ENCODE assay signal across 9 cellular contexts in the genomic region with DNA sequence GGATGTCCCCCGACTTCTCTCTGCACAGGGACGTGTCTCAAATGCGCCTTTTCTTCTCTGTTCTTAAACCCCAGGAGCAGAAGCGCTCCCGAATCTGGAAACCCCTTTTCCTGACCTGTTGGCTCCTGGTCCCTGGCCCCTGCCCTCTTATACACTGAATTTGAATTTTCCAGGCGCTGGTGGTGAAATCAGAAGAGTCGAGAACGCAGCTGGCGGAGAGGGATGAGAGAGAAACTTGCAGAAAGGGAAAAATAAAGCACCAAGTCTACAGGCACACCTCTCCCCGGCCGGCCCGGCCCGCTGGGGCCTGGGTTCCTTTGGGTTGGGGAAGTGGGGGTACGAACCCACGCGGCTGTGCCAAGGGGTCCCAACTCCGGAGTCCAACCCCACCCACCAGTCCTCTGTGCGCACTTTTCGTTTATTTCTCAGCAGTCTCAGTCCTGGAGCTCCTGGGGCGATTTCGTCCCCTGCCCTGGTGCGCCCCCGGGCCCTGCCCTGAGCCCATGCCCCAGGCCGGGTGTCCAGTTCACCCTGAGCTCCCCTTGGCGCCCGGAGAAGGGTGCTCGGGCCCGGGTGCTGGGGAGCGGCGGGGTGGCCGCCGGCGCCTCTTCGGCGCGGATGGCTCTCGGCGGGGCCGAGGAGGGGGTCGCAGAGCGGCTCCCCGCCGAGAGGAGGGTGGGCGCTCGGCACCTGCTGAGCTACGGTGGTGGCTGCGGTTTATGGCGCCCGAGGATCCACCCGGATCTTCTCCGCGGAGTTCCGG. TPM values are rescaled to one million over a fixed set of nuclear protein-coding genes. Genes with fewer than 3 reads are reported as not detected.
DNase-seq lines count a peak whose midpoint lies in the region; ATAC-seq and TF ChIP-seq lines count a peak whose summit lies in the region.
"Had no signal": no experiment of that assay in that cellular context is flagged by ENCODE, and none has a peak within 500 bp of the region (broad histone marks: within the 10 kb centered on the region; RNA-seq: fewer than 3 reads in every experiment).

No MANE protein-coding gene starts in this region.

- TF ChIP-seq CTCF in fibroblast of villous mesenchyme (IDR thresholded peaks at IDR 0.05; ENCODE audit: insufficient read depth, low read depth, low read length) = no peak

- H3K4me3 ChIP-seq in fibroblast of villous mesenchyme (ENCODE audit: low read depth, low read length) = peak overlapping the region; percentile 43
- H3K4me3 ChIP-seq: mucosa of descending colon had no signal

- DNase-seq in activated naive CD4-positive, alpha-beta T cell treated with anti-CD3 and anti-CD28 coated beads, Interleukin-2, amount 10 ng/mL, durations not matched to agents 7 days and 5 days = no peak
- no peak for DNase-seq in activated naive CD4-positive, alpha-beta T cell treated with anti-CD3 and anti-CD28 coated beads, Interleukin-2, amount 50 U/mL, for 16 hours
- DNase-seq in T-cell (no peak), fibroblast of villous mesenchyme (ENCODE audit: low read depth) (no peak), left colon (no peak), iPS-NIHi7 (ENCODE audit: extremely low spot score) (no peak), activated gamma-delta T cell (lab: John Stamatoyannopoulos, UW) (no peak)

- no peaks in the 10 kb centered on the region for H3K36me3 Mint-ChIP-seq in activated naive CD4-positive, alpha-beta T cell treated with anti-CD3 and anti-CD28 coated beads, Interleukin-2, amount 10 ng/mL, durations not matched to agents 7 days and 5 days
- H3K36me3 Mint-ChIP-seq in T-cell = no peaks in the 10 kb centered on the region
- H3K36me3 Mint-ChIP-seq in stimulated activated memory B cell treated with anti-CD40 and anti-IgM and Interleukin-4, amounts not matched to agents 10 μg/mL and 1 μg/mL and 100 μg/mL, for 72 hours = no peaks in the 10 kb centered on the region

- peak overlapping the region; percentile 49 for H3K4me3 Mint-ChIP-seq in activated naive CD4-positive, alpha-beta T cell treated with anti-CD3 and anti-CD28 coated beads, Interleukin-2, amount 10 ng/mL, durations not matched to agents 7 days and 5 days
- peak overlapping the region; percentile 52 to 76 (median 59) for H3K4me3 Mint-ChIP-seq in T-cell
- peak overlapping the region; percentile 56 for H3K4me3 Mint-ChIP-seq in stimulated activated memory B cell treated with anti-CD40 and anti-IgM and Interleukin-4, amounts not matched to agents 10 μg/mL and 1 μg/mL and 100 μg/mL, for 72 hours

- peaks cover 37% of the 10 kb centered on the region for H3K4me1 Mint-ChIP-seq in activated naive CD4-positive, alpha-beta T cell treated with anti-CD3 and anti-CD28 coated beads, Interleukin-2, amount 10 ng/mL, durations not matched to agents 7 days and 5 days
- peaks cover 24 to 33% (median 30%) of the 10 kb centered on the region in 3 donors for H3K4me1 Mint-ChIP-seq in T-cell
- H3K4me1 Mint-ChIP-seq in stimulated activated memory B cell treated with anti-CD40 and anti-IgM and Interleukin-4, amounts not matched to agents 10 μg/mL and 1 μg/mL and 100 μg/mL, for 72 hours = peaks cover 34% of the 10 kb centered on the region

- intact Hi-C loops in left colon (cut with DNase I, micrococcal nuclease) = no loop called here

- ATAC-seq in T-cell (replicated peaks in 1 of 4) (no peak), left colon (no peak)
- no peak for ATAC-seq in stimulated activated memory B cell treated with anti-CD40 and anti-IgM and Interleukin-4, amounts not matched to agents 10 μg/mL and 1 μg/mL and 100 μg/mL, for 72 hours
- ATAC-seq: mucosa of descending colon had no signal

- no peak overlapping the region for H3K27ac Mint-ChIP-seq in activated naive CD4-positive, alpha-beta T cell treated with anti-CD3 and anti-CD28 coated beads, Interleukin-2, amount 10 ng/mL, durations not matched to agents 7 days and 5 days
- H3K27ac Mint-ChIP-seq in T-cell = peak overlapping the region in 1 of 2 donors; percentile 52
- peak overlapping the region; percentile 57 for H3K27ac Mint-ChIP-seq in stimulated activated memory B cell treated with anti-CD40 and anti-IgM and Interleukin-4, amounts not matched to agents 10 μg/mL and 1 μg/mL and 100 μg/mL, for 72 hours

- no peaks in the 10 kb centered on the region for H3K9me3 Mint-ChIP-seq in activated naive CD4-positive, alpha-beta T cell treated with anti-CD3 and anti-CD28 coated beads, Interleukin-2, amount 10 ng/mL, durations not matched to agents 7 days and 5 days
- no peaks in the 10 kb centered on the region for H3K9me3 Mint-ChIP-seq in T-cell
- H3K9me3 Mint-ChIP-seq in stimulated activated memory B cell treated with anti-CD40 and anti-IgM and Interleukin-4, amounts not matched to agents 10 μg/mL and 1 μg/mL and 100 μg/mL, for 72 hours = no peaks in the 10 kb centered on the region

- CTCF ChIA-PET in activated naive CD4-positive, alpha-beta T cell treated with anti-CD3 and anti-CD28 coated beads, Interleukin-2, amount 10 ng/mL, durations not matched to agents 7 days and 5 days (lab: Charles Lee) = interaction anchor here (0.9 to 6.8 kb wide), 8 partner anchors 13 to 66 kb away, joined by 3 to 39 read pairs (median 6); partner anchors contain the start of genes CBX4 and CBX8
- CTCF ChIA-PET in T-cell (lab: Charles Lee) = no interaction called here

- POLR2A ChIA-PET in T-cell (lab: Charles Lee) = interaction anchor here in 1 of 2 donors (1.0 kb wide), 1 partner anchor 9 kb away, joined by 4 read pairs; no protein-coding TSS in a partner anchor

- H3K27me3 Mint-ChIP-seq in activated naive CD4-positive, alpha-beta T cell treated with anti-CD3 and anti-CD28 coated beads, Interleukin-2, amount 10 ng/mL, durations not matched to agents 7 days and 5 days = peaks cover 95% of the 10 kb centered on the region
- H3K27me3 Mint-ChIP-seq in T-cell = peaks cover 42 to 61% of the 10 kb centered on the region in 2 donors
- H3K27me3 Mint-ChIP-seq in stimulated activated memory B cell treated with anti-CD40 and anti-IgM and Interleukin-4, amounts not matched to agents 10 μg/mL and 1 μg/mL and 100 μg/mL, for 72 hours = peaks cover 80% of the 10 kb centered on the region

RNA-seq across cellular contexts. Expression of gene CBX8, which starts 15.5 kb away (rescaled TPM):
- total RNA-seq in T-cell (1 to 10 TPM; 1.9 to 5.1 (median 3.9) TPM), fibroblast of villous mesenchyme (3.2 and 4.7 TPM in 2 replicates), left colon (1 to 10 TPM; 4.0 to 6.5 TPM)

RNA-seq across cellular contexts. Expression of gene CBX4, which starts 26.9 kb away (rescaled TPM):
- total RNA-seq in T-cell = 100 to 1,000 TPM in 2 of 5 donors, 10 to 100 TPM in 3; 63.2 to 138 (median 70.2) TPM
- 13.0 and 19.0 TPM in 2 replicates for total RNA-seq in fibroblast of villous mesenchyme
- 10 to 100 TPM; 12.1 to 14.5 TPM for total RNA-seq in left colon

RNA-seq across cellular contexts. Expression of gene CBX2, which starts 34.4 kb away (rescaled TPM):
- total RNA-seq in T-cell (under 1 TPM; 0.43 to 0.79 (median 0.70) TPM), fibroblast of villous mesenchyme (0.86 and 1.3 TPM in 2 replicates), left colon (under 1 TPM; 0.49 to 0.78 TPM)
